Comparison of ENCODE assay signal across 13 cellular contexts in the genomic region with DNA sequence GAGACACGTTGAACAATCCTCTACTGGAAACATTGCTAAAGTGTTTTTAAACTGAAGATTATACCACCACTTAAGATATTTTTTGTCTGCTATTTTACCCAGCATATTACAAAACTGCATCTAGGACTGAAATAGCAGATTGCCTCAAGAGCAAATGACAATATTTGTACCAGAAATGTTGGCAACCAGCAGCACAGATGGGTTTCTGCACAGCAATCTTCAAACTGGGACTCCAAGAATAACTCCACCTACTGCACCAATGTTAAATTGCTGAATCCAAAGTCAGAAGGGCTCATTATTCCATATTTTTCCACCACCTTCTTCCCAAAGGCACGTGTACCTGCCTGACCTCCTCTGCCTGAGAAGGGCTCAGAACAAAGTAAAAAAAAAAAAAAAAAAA.
DNase-seq lines count a peak whose midpoint lies in the region; ATAC-seq, FAIRE-seq and TF ChIP-seq lines count a peak whose summit lies in the region.
"Had no signal": no experiment of that assay in that cellular context is flagged by ENCODE, and none has a peak within 500 bp of the region (broad histone marks: within the 10 kb centered on the region; RNA-seq: fewer than 3 reads in every experiment).

No MANE protein-coding gene starts in this region.

- intact Hi-C loops in activated CD8-positive, alpha-beta T cell treated with anti-CD3 and anti-CD28 coated beads for 36 hours (cut with micrococcal nuclease), result no loop called here
- intact Hi-C loops in left ventricle myocardium superior (cut with micrococcal nuclease), result no loop called here

- H3K36me3 Mint-ChIP-seq in activated CD8-positive, alpha-beta T cell treated with anti-CD3 and anti-CD28 coated beads for 36 hours (ENCODE audit: low read depth), result peaks cover 31% of the 10 kb centered on the region
- H3K36me3 Mint-ChIP-seq in activated CD8-positive, alpha-beta T cell treated with anti-CD3 and anti-CD28 coated beads, Interleukin-2, amount 10 ng/mL, durations not matched to agents 7 days and 5 days (ENCODE audit: low read depth), result peaks cover 30% of the 10 kb centered on the region
- H3K36me3 Mint-ChIP-seq in activated naive CD8-positive, alpha-beta T cell treated with anti-CD3 and anti-CD28 coated beads for 36 hours, result peaks cover 42% of the 10 kb centered on the region
- H3K36me3 Mint-ChIP-seq in stimulated activated naive B cell treated with anti-CD40 and anti-IgM and Interleukin-4, amounts not matched to agents 10 μg/mL and 1 μg/mL and 100 μg/mL, for 72 hours, result peaks cover 16 to 29% of the 10 kb centered on the region in 2 donors

- peak overlapping the region; percentile 7 for H3K27ac Mint-ChIP-seq in activated CD8-positive, alpha-beta T cell treated with anti-CD3 and anti-CD28 coated beads for 36 hours
- H3K27ac Mint-ChIP-seq in activated CD8-positive, alpha-beta T cell treated with anti-CD3 and anti-CD28 coated beads, Interleukin-2, amount 10 ng/mL, durations not matched to agents 7 days and 5 days, result no peak overlapping the region
- H3K27ac Mint-ChIP-seq in activated naive CD8-positive, alpha-beta T cell treated with anti-CD3 and anti-CD28 coated beads for 36 hours, result peak overlapping the region; percentile 31
- H3K27ac Mint-ChIP-seq in stimulated activated naive B cell treated with anti-CD40 and anti-IgM and Interleukin-4, amounts not matched to agents 10 μg/mL and 1 μg/mL and 100 μg/mL, for 72 hours, result peak overlapping the region; percentile 62

- CTCF ChIA-PET in activated CD8-positive, alpha-beta T cell treated with anti-CD3 and anti-CD28 coated beads for 36 hours (lab: Charles Lee), result no interaction called here
- CTCF ChIA-PET in activated CD8-positive, alpha-beta T cell treated with anti-CD3 and anti-CD28 coated beads, Interleukin-2, amount 10 ng/mL, durations not matched to agents 7 days and 5 days (lab: Charles Lee), result no interaction called here

- ATAC-seq in activated CD8-positive, alpha-beta T cell treated with anti-CD3 and anti-CD28 coated beads for 36 hours, result no peak
- no peak for ATAC-seq in activated CD8-positive, alpha-beta T cell treated with anti-CD3 and anti-CD28 coated beads, Interleukin-2, amount 10 ng/mL, durations not matched to agents 7 days and 5 days
- ATAC-seq in left ventricle myocardium superior (peak; percentile 47), GM19035 (IDR thresholded peaks at IDR 0.05; ENCODE audit: unreplicated experiment) (no peak)
- no peak for ATAC-seq in stimulated activated naive B cell treated with anti-CD40 and anti-IgM and Interleukin-4, amounts not matched to agents 10 μg/mL and 1 μg/mL and 100 μg/mL, for 72 hours (replicated peaks)
- ATAC-seq: K562 had no signal

- FAIRE-seq in D721Med (lab: Jason Lieb, UNC), result no peak
- FAIRE-seq: A204.1, K562 had no signal

- no peak for TF ChIP-seq CTCF in activated CD8-positive, alpha-beta T cell treated with anti-CD3 and anti-CD28 coated beads for 36 hours (IDR thresholded peaks at IDR 0.05)
- TF ChIP-seq CTCF in D721Med (IDR thresholded peaks at IDR 0.05; ENCODE audit: insufficient read depth, missing control alignments), result no peak

- POLR2A ChIA-PET in activated CD8-positive, alpha-beta T cell treated with anti-CD3 and anti-CD28 coated beads for 36 hours (lab: Charles Lee), result no interaction called here
- POLR2A ChIA-PET in activated CD8-positive, alpha-beta T cell treated with anti-CD3 and anti-CD28 coated beads, Interleukin-2, amount 10 ng/mL, durations not matched to agents 7 days and 5 days (lab: Charles Lee), result no interaction called here

- peaks cover 91% of the 10 kb centered on the region for H3K4me1 Mint-ChIP-seq in activated CD8-positive, alpha-beta T cell treated with anti-CD3 and anti-CD28 coated beads for 36 hours (ENCODE audit: low read depth)
- H3K4me1 Mint-ChIP-seq in activated CD8-positive, alpha-beta T cell treated with anti-CD3 and anti-CD28 coated beads, Interleukin-2, amount 10 ng/mL, durations not matched to agents 7 days and 5 days (ENCODE audit: low read depth), result peaks cover 76% of the 10 kb centered on the region
- H3K4me1 Mint-ChIP-seq in activated naive CD8-positive, alpha-beta T cell treated with anti-CD3 and anti-CD28 coated beads for 36 hours, result peaks cover 90% of the 10 kb centered on the region
- peaks cover 61 to 92% of the 10 kb centered on the region in 2 donors for H3K4me1 Mint-ChIP-seq in stimulated activated naive B cell treated with anti-CD40 and anti-IgM and Interleukin-4, amounts not matched to agents 10 μg/mL and 1 μg/mL and 100 μg/mL, for 72 hours

- H3K4me3 Mint-ChIP-seq in activated CD8-positive, alpha-beta T cell treated with anti-CD3 and anti-CD28 coated beads for 36 hours, result no peak overlapping the region
- no peak overlapping the region for H3K4me3 Mint-ChIP-seq in activated CD8-positive, alpha-beta T cell treated with anti-CD3 and anti-CD28 coated beads, Interleukin-2, amount 10 ng/mL, durations not matched to agents 7 days and 5 days
- peak overlapping the region; percentile 23 for H3K4me3 Mint-ChIP-seq in activated naive CD8-positive, alpha-beta T cell treated with anti-CD3 and anti-CD28 coated beads for 36 hours
- peak overlapping the region in 1 of 2 donors; percentile 50 for H3K4me3 Mint-ChIP-seq in stimulated activated naive B cell treated with anti-CD40 and anti-IgM and Interleukin-4, amounts not matched to agents 10 μg/mL and 1 μg/mL and 100 μg/mL, for 72 hours

- DNase-seq in activated CD8-positive, alpha-beta T cell treated with anti-CD3 and anti-CD28 coated beads for 36 hours, result no peak
- no peak for DNase-seq in activated CD8-positive, alpha-beta T cell treated with anti-CD3 and anti-CD28 coated beads, Interleukin-2, amount 10 ng/mL, durations not matched to agents 7 days and 5 days
- DNase-seq in activated naive CD8-positive, alpha-beta T cell treated with anti-CD3 and anti-CD28 coated beads for 36 hours, result no peak
- DNase-seq in left ventricle myocardium superior (no peak), D721Med (ENCODE audit: insufficient read length, low spot score) (no peak)
- no peak for DNase-seq in stimulated activated naive B cell treated with anti-CD40 and anti-IgM and Interleukin-4, amounts not matched to agents 10 μg/mL and 1 μg/mL and 100 μg/mL, for 72 hours
- no peak for DNase-seq in activated CD8-positive, alpha-beta memory T cell treated with anti-CD3 and anti-CD28 coated beads, Interleukin-2, amount 50 U/mL, for 48 hours
- DNase-seq: activated CD4-positive, alpha-beta T cell treated with anti-CD3 and anti-CD28 coated beads, Interleukin-2, amount 50 U/mL, for 48 hours; lower lobe of right lung; NCI-H187 had no signal

- no peaks in the 10 kb centered on the region for H3K27me3 Mint-ChIP-seq in activated CD8-positive, alpha-beta T cell treated with anti-CD3 and anti-CD28 coated beads for 36 hours
- H3K27me3 Mint-ChIP-seq in activated CD8-positive, alpha-beta T cell treated with anti-CD3 and anti-CD28 coated beads, Interleukin-2, amount 10 ng/mL, durations not matched to agents 7 days and 5 days (ENCODE audit: low read depth), result no peaks in the 10 kb centered on the region
- no peaks in the 10 kb centered on the region for H3K27me3 Mint-ChIP-seq in activated naive CD8-positive, alpha-beta T cell treated with anti-CD3 and anti-CD28 coated beads for 36 hours
- no peaks in the 10 kb centered on the region for H3K27me3 Mint-ChIP-seq in stimulated activated naive B cell treated with anti-CD40 and anti-IgM and Interleukin-4, amounts not matched to agents 10 μg/mL and 1 μg/mL and 100 μg/mL, for 72 hours

- peaks cover 15% of the 10 kb centered on the region for H3K9me3 Mint-ChIP-seq in activated CD8-positive, alpha-beta T cell treated with anti-CD3 and anti-CD28 coated beads for 36 hours
- H3K9me3 Mint-ChIP-seq in activated CD8-positive, alpha-beta T cell treated with anti-CD3 and anti-CD28 coated beads, Interleukin-2, amount 10 ng/mL, durations not matched to agents 7 days and 5 days (ENCODE audit: insufficient read depth), result peaks cover 7% of the 10 kb centered on the region
- peaks cover 14% of the 10 kb centered on the region for H3K9me3 Mint-ChIP-seq in activated naive CD8-positive, alpha-beta T cell treated with anti-CD3 and anti-CD28 coated beads for 36 hours
- H3K9me3 Mint-ChIP-seq in stimulated activated naive B cell treated with anti-CD40 and anti-IgM and Interleukin-4, amounts not matched to agents 10 μg/mL and 1 μg/mL and 100 μg/mL, for 72 hours, result peaks cover 12 to 14% of the 10 kb centered on the region in 2 donors
